8 cellular contexts compared by ENCODE assay signal in the genomic region with DNA sequence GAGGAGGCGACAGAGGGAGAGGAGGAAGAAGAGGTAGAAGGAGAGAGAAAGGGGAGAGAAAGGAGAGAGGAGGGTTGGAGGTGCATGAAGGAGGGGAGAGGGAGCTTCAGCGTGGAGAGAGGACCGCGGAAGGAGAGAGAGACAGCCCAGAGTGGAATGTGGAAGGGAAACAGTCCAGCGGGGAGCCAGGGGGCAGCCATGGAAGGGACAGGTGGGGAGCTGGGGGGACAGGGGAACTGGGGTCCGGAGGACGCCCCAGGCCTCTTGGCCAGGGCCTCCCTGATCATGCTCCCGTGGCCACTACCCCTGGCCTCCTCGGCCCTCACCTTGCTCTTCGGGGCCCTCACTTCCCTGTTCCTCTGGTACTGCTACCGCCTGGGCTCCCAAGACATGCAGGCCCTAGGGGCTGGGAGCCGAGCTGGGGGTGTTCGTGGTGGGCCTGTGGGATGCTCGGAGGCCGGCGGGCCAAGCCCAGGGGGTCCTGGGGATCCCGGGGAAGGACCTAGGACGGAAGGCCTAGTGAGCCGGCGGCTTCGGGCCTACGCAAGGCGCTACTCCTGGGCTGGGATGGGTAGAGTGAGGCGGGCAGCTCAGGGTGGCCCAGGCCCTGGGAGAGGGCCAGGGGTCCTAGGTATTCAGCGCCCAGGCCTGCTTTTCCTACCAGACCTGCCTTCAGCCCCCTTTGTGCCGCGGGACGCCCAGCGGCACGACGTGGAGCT. TPM values are rescaled to one million over a fixed set of nuclear protein-coding genes. Genes with fewer than 3 reads are reported as not detected.
A peak's percentile ranks its signal among the peaks of the same experiment; 100 is the strongest.
DNase-seq lines count a peak whose midpoint lies in the region; ATAC-seq and TF ChIP-seq lines count a peak whose summit lies in the region.

No MANE protein-coding gene starts in this region.

- H3K27ac ChIP-seq in DND-41 (ENCODE audit: low read length): no peak overlapping the region
- peak overlapping the region; percentile 80 for H3K27ac ChIP-seq in RWPE1
- no peak overlapping the region for H3K27ac ChIP-seq in endodermal cell (ENCODE audit: low read depth, low read length)
- H3K27ac ChIP-seq in trophoblast cell (ENCODE audit: low read depth, low read length): no peak overlapping the region

- H4K8ac ChIP-seq in trophoblast cell (ENCODE audit: low read depth, low read length): no peak overlapping the region

- no peak overlapping the region for H4K91ac ChIP-seq in trophoblast cell (ENCODE audit: low read depth, low read length)

- CTCF ChIA-PET in RWPE1 (lab: Yijun Ruan, JAX): interaction anchor here (0.7 to 1.3 kb wide), 2 partner anchors 23 to 131 kb away, joined by 3 read pairs; no protein-coding TSS in a partner anchor

- H3K36me3 Mint-ChIP-seq in endodermal cell (ENCODE audit: low read depth): peaks cover 9% of the 10 kb centered on the region

- H3K23ac ChIP-seq in trophoblast cell (ENCODE audit: low read length): no peak overlapping the region

- H2AFZ ChIP-seq in DND-41 (ENCODE audit: low read depth, low read length) (peak overlapping the region; percentile 34), trophoblast cell (ENCODE audit: insufficient read depth, low read length, poor library complexity) (peak overlapping the region; percentile 42)

- H3K4me1 ChIP-seq in DND-41 (ENCODE audit: insufficient read depth, low read length) (peaks cover 26% of the 10 kb centered on the region), endodermal cell (ENCODE audit: control insufficient read depth, insufficient read depth, low read length) (no peaks in the 10 kb centered on the region), trophoblast cell (ENCODE audit: control insufficient read depth in 1 of 2, insufficient read depth in 2 of 2, low read length in 2 of 2) (peaks cover 4 to 12% of the 10 kb centered on the region in 2 experiments)

- H3K27me3 ChIP-seq in DND-41 (ENCODE audit: insufficient read depth, low read length, poor library complexity): peaks cover 8% of the 10 kb centered on the region
- no peaks in the 10 kb centered on the region for H3K27me3 ChIP-seq in endodermal cell (ENCODE audit: control insufficient read depth, insufficient read depth, low read length, poor library complexity, severe bottlenecking)
- H3K27me3 ChIP-seq in trophoblast cell (ENCODE audit: insufficient read depth, low read length): no peaks in the 10 kb centered on the region

- H3K4me2 ChIP-seq in DND-41 (ENCODE audit: insufficient read depth, low read length) (peak overlapping the region; percentile 79), trophoblast cell (ENCODE audit: low read length) (peak overlapping the region; percentile 72)

- H2BK5ac ChIP-seq in trophoblast cell (ENCODE audit: low read depth, low read length, poor library complexity): no peak overlapping the region

- ATAC-seq in DND-41 (ENCODE audit: insufficient read depth, low read depth): no peak
- no peak for ATAC-seq in GM21360 (IDR thresholded peaks at IDR 0.05; ENCODE audit: unreplicated experiment)
- ATAC-seq in HG03565 (IDR thresholded peaks at IDR 0.05; ENCODE audit: unreplicated experiment): no peak
- ATAC-seq in GM19395 (IDR thresholded peaks at IDR 0.05; ENCODE audit: unreplicated experiment): no peak
- ATAC-seq in HG02678 (IDR thresholded peaks at IDR 0.05; ENCODE audit: unreplicated experiment): no peak

- TF ChIP-seq CTCF in DND-41 (IDR thresholded peaks at IDR 0.05; ENCODE audit: borderline replicate concordance, extremely low read depth, low read length, poor library complexity, severe bottlenecking): no peak
- TF ChIP-seq CTCF in RWPE1 (conservative IDR thresholded peaks at IDR 0.05; ENCODE audit: low read depth): no peak
- no peak for TF ChIP-seq CTCF in endodermal cell (conservative IDR thresholded peaks at IDR 0.05)

- H3K79me2 ChIP-seq in DND-41 (ENCODE audit: insufficient read depth, low read length) (no peaks in the 10 kb centered on the region), trophoblast cell (ENCODE audit: control insufficient read depth, insufficient read depth, low read length, poor library complexity) (no peaks in the 10 kb centered on the region)

- WGBS in endodermal cell (ENCODE audit: insufficient coverage in 1 of 2, insufficient read length in 1 of 2), 2 experiments: 57 to 63% methylated on average over 17 to 31 of the region's 31 CpGs
- no CpG with 5 or more reads among the region's 31 CpGs for WGBS in trophoblast cell (ENCODE audit: extremely low coverage, insufficient coverage, insufficient read length)

- H3K9me3 Mint-ChIP-seq in endodermal cell: no peaks in the 10 kb centered on the region

- peaks cover 18% of the 10 kb centered on the region for H3K4me1 Mint-ChIP-seq in endodermal cell

- H3K14ac ChIP-seq in trophoblast cell (ENCODE audit: low read length): no peak overlapping the region

- H2AK5ac ChIP-seq in trophoblast cell (ENCODE audit: low read length): no peak overlapping the region

- H4K20me1 ChIP-seq in DND-41 (ENCODE audit: insufficient read depth, low read length): peaks cover 14% of the 10 kb centered on the region

- no peak overlapping the region for H3K4ac ChIP-seq in trophoblast cell (ENCODE audit: low read depth, low read length)

- H4K12ac ChIP-seq in trophoblast cell (ENCODE audit: low read depth, low read length): no peak overlapping the region

- no peak overlapping the region for H2BK12ac ChIP-seq in trophoblast cell (ENCODE audit: low read length)

- POLR2A ChIA-PET in RWPE1 (lab: Yijun Ruan, JAX; ENCODE audit: low non-redundant PET): interaction anchor here (0.6 to 0.9 kb wide), 4 partner anchors 61 to 102 kb away, joined by 3 to 5 read pairs (median 4); partner anchors contain the start of gene TMEM219

- no peak overlapping the region for H3K18ac ChIP-seq in trophoblast cell (ENCODE audit: low read length)

- H3K9me3 ChIP-seq in DND-41 (ENCODE audit: insufficient read depth, low read length, severe bottlenecking): no peaks in the 10 kb centered on the region
- no peaks in the 10 kb centered on the region for H3K9me3 ChIP-seq in endodermal cell (ENCODE audit: control insufficient read depth, low read length)
- no peaks in the 10 kb centered on the region for H3K9me3 ChIP-seq in trophoblast cell (ENCODE audit: insufficient read depth, low read depth, low read length)

- H3K27ac Mint-ChIP-seq in endodermal cell: peak overlapping the region; percentile 63

- H3K36me3 ChIP-seq in DND-41 (ENCODE audit: insufficient read depth, low read length) (no peaks in the 10 kb centered on the region), endodermal cell (ENCODE audit: control insufficient read depth, insufficient read depth, low read length) (no peaks in the 10 kb centered on the region), trophoblast cell (ENCODE audit: control insufficient read depth in 1 of 2, insufficient read depth in 2 of 2, low read length in 2 of 2) (no peaks in the 10 kb centered on the region)

- no peak overlapping the region for H2BK120ac ChIP-seq in trophoblast cell (ENCODE audit: insufficient read depth, low read length, poor library complexity)

- peak overlapping the region; percentile 30; the same call in 1 of the 2 replicates for H3K9ac ChIP-seq in DND-41 (ENCODE audit: low read depth, low read length)
- peak overlapping the region; percentile 41 for H3K9ac ChIP-seq in endodermal cell (ENCODE audit: extremely low read depth, low read length, poor library complexity, severe bottlenecking)
- no peak overlapping the region for H3K9ac ChIP-seq in trophoblast cell (ENCODE audit: low read length)

- H3K79me1 ChIP-seq in trophoblast cell (ENCODE audit: low read length): peaks cover 2% of the 10 kb centered on the region

- H3K4me3 ChIP-seq in DND-41 (ENCODE audit: low read depth in 1 of 2, low read length in 2 of 2) (peak overlapping the region; percentile 7 to 58; a peak in 3 of 4 replicates), endodermal cell (ENCODE audit: low read length) (peak overlapping the region; percentile 87), trophoblast cell (ENCODE audit: low read depth, low read length) (no peak overlapping the region)

- H3K27me3 Mint-ChIP-seq in endodermal cell (ENCODE audit: insufficient read depth): no peaks in the 10 kb centered on the region

- H3K4me3 Mint-ChIP-seq in endodermal cell: peak overlapping the region; percentile 73

- no peak for DNase-seq in DND-41
- no peak for DNase-seq in RWPE1 (ENCODE audit: low spot score)
- peak; percentile 65 for DNase-seq in endodermal cell
- no peak for DNase-seq in trophoblast cell

RNA-seq across cellular contexts. Expression of gene ASPHD1, which starts 0.8 kb away (rescaled TPM):
- total RNA-seq in endodermal cell: 1 to 10 TPM; 6.1 to 8.7 TPM
- polyA plus RNA-seq in endodermal cell (2013, experiment 1 of 2): 3.0 TPM
- polyA plus RNA-seq in endodermal cell (2013, experiment 2 of 2): 3.2 TPM
- polyA plus RNA-seq in trophoblast cell (2013): 0.85 and 0.86 TPM in 2 replicates

RNA-seq across cellular contexts. Expression of gene SEZ6L2, which starts 1.7 kb away (rescaled TPM):
- total RNA-seq in endodermal cell: 10 to 100 TPM; 44.0 to 52.1 TPM
- polyA plus RNA-seq in endodermal cell (2013, experiment 1 of 2): 27.5 TPM
- polyA plus RNA-seq in endodermal cell (2013, experiment 2 of 2): 25.5 TPM
- polyA plus RNA-seq in trophoblast cell (2013): 21.3 and 21.4 TPM in 2 replicates

RNA-seq across cellular contexts. Expression of gene KCTD13, which starts 25.0 kb away (rescaled TPM):
- total RNA-seq in endodermal cell: 10 to 100 TPM; 21.5 to 27.5 TPM
- polyA plus RNA-seq in endodermal cell (2013, experiment 1 of 2): 23.0 TPM
- 20.2 TPM for polyA plus RNA-seq in endodermal cell (2013, experiment 2 of 2)
- polyA plus RNA-seq in trophoblast cell (2013): 31.1 and 33.4 TPM in 2 replicates

RNA-seq across cellular contexts. Expression of gene CDIPT, which starts 38.0 kb away (rescaled TPM):
- 10 to 100 TPM; 63.4 to 68.4 TPM for total RNA-seq in endodermal cell
- polyA plus RNA-seq in endodermal cell (2013, experiment 1 of 2): 40.9 TPM
- polyA plus RNA-seq in endodermal cell (2013, experiment 2 of 2): 36.4 TPM
- polyA plus RNA-seq in trophoblast cell (2013): 51.3 and 53.4 TPM in 2 replicates
